Comparison of ENCODE assay signal across 8 cellular contexts in the genomic region with DNA sequence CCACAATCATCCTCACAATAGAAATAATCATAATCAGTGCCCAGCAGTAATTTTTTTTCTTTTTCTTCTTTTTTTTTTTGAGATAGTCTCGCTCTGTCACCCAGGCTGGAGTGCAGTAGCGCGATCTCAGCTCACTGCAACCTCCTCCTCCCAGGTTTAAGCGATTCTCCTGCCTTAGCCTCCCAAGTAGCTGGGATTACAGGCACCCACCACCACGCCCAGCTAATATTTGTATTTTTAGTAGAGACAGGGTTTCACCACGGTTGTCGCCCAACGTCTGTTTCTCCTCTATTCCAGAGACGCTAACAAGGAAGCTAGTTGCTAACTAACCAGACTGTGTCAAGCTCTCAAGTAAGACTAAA. TPM values are rescaled to one million over a fixed set of nuclear protein-coding genes. Genes with fewer than 3 reads are reported as not detected.
A peak's percentile ranks its signal among the peaks of the same experiment; 100 is the strongest.
DNase-seq lines count a peak whose midpoint lies in the region; ATAC-seq and TF ChIP-seq lines count a peak whose summit lies in the region.
"Not testable (repeated sequence)": the region's sequence is repeated elsewhere in the genome, so short reads cannot be mapped to it uniquely, and the experiment has no call there.

No MANE protein-coding gene starts in this region.

- DNase-seq in OCI-LY7 (ENCODE audit: low spot score); activated naive CD8-positive, alpha-beta T cell treated with anti-CD3 and anti-CD28 coated beads, Interleukin-2, amount 10 ng/mL, durations not matched to agents 7 days and 5 days; effector memory CD8-positive, alpha-beta T cell; left ventricle myocardium inferior: not testable (repeated sequence)

- H3K9me3 ChIP-seq in BLaER1 treated with 17β-estradiol and CSF1 and Interleukin-3, amounts not matched to agents 10 nM and 100 nM (replicated peaks in 1 of 11); KOPT-K1 (ENCODE audit: insufficient read depth, low read length, poor library complexity, severe bottlenecking); OCI-LY7 (ENCODE audit: low read length); left ventricle myocardium inferior (replicated peaks): not testable (repeated sequence)

- TF ChIP-seq CTCF in OCI-LY7 (conservative IDR thresholded peaks at IDR 0.05; ENCODE audit: low read length); left ventricle myocardium inferior (IDR thresholded peaks at IDR 0.05; ENCODE audit: borderline replicate concordance); nephron (IDR thresholded peaks at IDR 0.05; ENCODE audit: unreplicated experiment in 3 of 3): not testable (repeated sequence)

- peak overlapping the region in 6 of 11 experiments; percentile 7 to 75 (median 31); a peak in 9 of 22 replicates for H3K4me2 ChIP-seq in BLaER1 treated with 17β-estradiol and CSF1 and Interleukin-3, amounts not matched to agents 10 nM and 100 nM
- H3K4me2 ChIP-seq in OCI-LY7 (ENCODE audit: low read length), result peak overlapping the region; percentile 58; the same call in 1 of the 2 replicates

- not testable (repeated sequence) for H3K27me3 ChIP-seq in BLaER1 treated with 17β-estradiol and CSF1 and Interleukin-3, amounts not matched to agents 10 nM and 100 nM; left ventricle myocardium inferior (ENCODE audit: low read depth)

- peaks cover 72% of the 10 kb centered on the region for H3K79me2 ChIP-seq in OCI-LY7 (ENCODE audit: insufficient read depth, low read depth, low read length)

- intact Hi-C loops in OCI-LY7 (cut with micrococcal nuclease; ENCODE audit: unreplicated experiment); left ventricle myocardium inferior (cut with micrococcal nuclease): not testable (repeated sequence)

- CTCF ChIA-PET in OCI-LY7 (lab: Charles Lee; ENCODE audit: unreplicated experiment), result not testable (repeated sequence)

- H3K4me3 Mint-ChIP-seq in activated naive CD8-positive, alpha-beta T cell treated with anti-CD3 and anti-CD28 coated beads, Interleukin-2, amount 10 ng/mL, durations not matched to agents 7 days and 5 days; effector memory CD8-positive, alpha-beta T cell; nephron; stimulated activated memory B cell treated with anti-CD40 and anti-IgM and Interleukin-4, amounts not matched to agents 10 μg/mL and 1 μg/mL and 100 μg/mL, for 72 hours: not testable (repeated sequence)

- POLR2A ChIA-PET in OCI-LY7 (lab: Charles Lee); activated naive CD8-positive, alpha-beta T cell treated with anti-CD3 and anti-CD28 coated beads, Interleukin-2, amount 10 ng/mL, durations not matched to agents 7 days and 5 days (lab: Charles Lee): not testable (repeated sequence)

- H3K36me3 Mint-ChIP-seq in activated naive CD8-positive, alpha-beta T cell treated with anti-CD3 and anti-CD28 coated beads, Interleukin-2, amount 10 ng/mL, durations not matched to agents 7 days and 5 days; effector memory CD8-positive, alpha-beta T cell (ENCODE audit: insufficient read depth); nephron (ENCODE audit: low read depth): not testable (repeated sequence)
- peaks cover 11% of the 10 kb centered on the region for H3K36me3 Mint-ChIP-seq in stimulated activated memory B cell treated with anti-CD40 and anti-IgM and Interleukin-4, amounts not matched to agents 10 μg/mL and 1 μg/mL and 100 μg/mL, for 72 hours

- H3K4me1 Mint-ChIP-seq in activated naive CD8-positive, alpha-beta T cell treated with anti-CD3 and anti-CD28 coated beads, Interleukin-2, amount 10 ng/mL, durations not matched to agents 7 days and 5 days, result peaks cover 32% of the 10 kb centered on the region
- peaks cover 23 to 42% of the 10 kb centered on the region in 2 donors for H3K4me1 Mint-ChIP-seq in effector memory CD8-positive, alpha-beta T cell (ENCODE audit: low read depth in 2 of 2)
- H3K4me1 Mint-ChIP-seq in nephron, result peaks cover 52% of the 10 kb centered on the region
- peaks cover 60% of the 10 kb centered on the region for H3K4me1 Mint-ChIP-seq in stimulated activated memory B cell treated with anti-CD40 and anti-IgM and Interleukin-4, amounts not matched to agents 10 μg/mL and 1 μg/mL and 100 μg/mL, for 72 hours

- H4K20me1 ChIP-seq in BLaER1 treated with 17β-estradiol and CSF1 and Interleukin-3, amounts not matched to agents 10 nM and 100 nM, result peaks cover 95 to 98% (median 97%) of the 10 kb centered on the region in 11 experiments
- peaks cover 17% of the 10 kb centered on the region for H4K20me1 ChIP-seq in OCI-LY7 (ENCODE audit: insufficient read depth, low read length)

- not testable (repeated sequence) for H3K9me3 Mint-ChIP-seq in activated naive CD8-positive, alpha-beta T cell treated with anti-CD3 and anti-CD28 coated beads, Interleukin-2, amount 10 ng/mL, durations not matched to agents 7 days and 5 days; effector memory CD8-positive, alpha-beta T cell; nephron; stimulated activated memory B cell treated with anti-CD40 and anti-IgM and Interleukin-4, amounts not matched to agents 10 μg/mL and 1 μg/mL and 100 μg/mL, for 72 hours

- H2AFZ ChIP-seq in OCI-LY7 (ENCODE audit: low read length), result not testable (repeated sequence)

- not testable (repeated sequence) for H3K27me3 Mint-ChIP-seq in activated naive CD8-positive, alpha-beta T cell treated with anti-CD3 and anti-CD28 coated beads, Interleukin-2, amount 10 ng/mL, durations not matched to agents 7 days and 5 days; effector memory CD8-positive, alpha-beta T cell; nephron (ENCODE audit: low read depth); stimulated activated memory B cell treated with anti-CD40 and anti-IgM and Interleukin-4, amounts not matched to agents 10 μg/mL and 1 μg/mL and 100 μg/mL, for 72 hours

- not testable (repeated sequence) for BruUV-seq in OCI-LY7 (replicated peaks; lab: Mats Ljungman, UMichigan)

- not testable (repeated sequence) for H3K9me2 ChIP-seq in OCI-LY7 (ENCODE audit: insufficient read depth, low read length)

- H3K4me1 ChIP-seq in BLaER1 treated with 17β-estradiol and CSF1 and Interleukin-3, amounts not matched to agents 10 nM and 100 nM, result peaks cover 7 to 92% (median 28%) of the 10 kb centered on the region in 10 experiments; a peak in 19 of 20 replicates
- H3K4me1 ChIP-seq in OCI-LY7 (ENCODE audit: insufficient read depth, low read length, poor library complexity, severe bottlenecking) (peaks cover 17% of the 10 kb centered on the region), left ventricle myocardium inferior (peaks cover 71% of the 10 kb centered on the region)

- peaks cover 4 to 30% (median 14%) of the 10 kb centered on the region in 11 experiments; a peak in 14 of 22 replicates for H3K36me3 ChIP-seq in BLaER1 treated with 17β-estradiol and CSF1 and Interleukin-3, amounts not matched to agents 10 nM and 100 nM
- not testable (repeated sequence) for H3K36me3 ChIP-seq in KOPT-K1 (ENCODE audit: insufficient read depth, low read length); OCI-LY7 (ENCODE audit: insufficient read depth, low read length); left ventricle myocardium inferior

- H3K4me3 ChIP-seq in BLaER1 treated with 17β-estradiol and CSF1 and Interleukin-3, amounts not matched to agents 10 nM and 100 nM; OCI-LY7 (ENCODE audit: low read depth, low read length, poor library complexity, severe bottlenecking): not testable (repeated sequence)
- H3K4me3 ChIP-seq in left ventricle myocardium inferior, result peak overlapping the region; percentile 44

- not testable (repeated sequence) for ATAC-seq in activated naive CD8-positive, alpha-beta T cell treated with anti-CD3 and anti-CD28 coated beads, Interleukin-2, amount 10 ng/mL, durations not matched to agents 7 days and 5 days (ENCODE audit: low read depth); effector memory CD8-positive, alpha-beta T cell (replicated peaks); stimulated activated memory B cell treated with anti-CD40 and anti-IgM and Interleukin-4, amounts not matched to agents 10 μg/mL and 1 μg/mL and 100 μg/mL, for 72 hours

- H3K27ac ChIP-seq in BLaER1 treated with 17β-estradiol and CSF1 and Interleukin-3, amounts not matched to agents 10 nM and 100 nM; OCI-LY7 (ENCODE audit: low read depth, low read length, poor library complexity, severe bottlenecking): not testable (repeated sequence)
- H3K27ac ChIP-seq in KOPT-K1 (ENCODE audit: low read depth, low read length, poor library complexity, severe bottlenecking) (peak overlapping the region; percentile 46), left ventricle myocardium inferior (replicated peaks) (peak overlapping the region; percentile 84)

- H3K27ac Mint-ChIP-seq in activated naive CD8-positive, alpha-beta T cell treated with anti-CD3 and anti-CD28 coated beads, Interleukin-2, amount 10 ng/mL, durations not matched to agents 7 days and 5 days, result peak overlapping the region; percentile 56
- peak overlapping the region; percentile 32 to 58 for H3K27ac Mint-ChIP-seq in effector memory CD8-positive, alpha-beta T cell
- peak overlapping the region; percentile 37 to 59 (median 44) for H3K27ac Mint-ChIP-seq in nephron
- H3K27ac Mint-ChIP-seq in stimulated activated memory B cell treated with anti-CD40 and anti-IgM and Interleukin-4, amounts not matched to agents 10 μg/mL and 1 μg/mL and 100 μg/mL, for 72 hours, result peak overlapping the region; percentile 59

- not testable (repeated sequence) for H3K9ac ChIP-seq in BLaER1 treated with 17β-estradiol and CSF1 and Interleukin-3, amounts not matched to agents 10 nM and 100 nM

RNA-seq across cellular contexts. Expression of gene NUDT3, which starts 28.8 kb away (rescaled TPM):
- total RNA-seq in OCI-LY7 (2014; rRNA removed; shearing (Covaris generic)), result 26.8 and 30.7 TPM in 2 replicates
- total RNA-seq in OCI-LY7 (2022), result 43.0 and 49.4 TPM in 2 replicates
- total RNA-seq in activated naive CD8-positive, alpha-beta T cell treated with anti-CD3 and anti-CD28 coated beads, Interleukin-2, amount 10 ng/mL, durations not matched to agents 7 days and 5 days, result 10 to 100 TPM; 17.7 to 18.7 TPM
- 50.1 TPM for total RNA-seq in left ventricle myocardium inferior
